Comparison of ENCODE assay signal across 10 cellular contexts in the genomic region with DNA sequence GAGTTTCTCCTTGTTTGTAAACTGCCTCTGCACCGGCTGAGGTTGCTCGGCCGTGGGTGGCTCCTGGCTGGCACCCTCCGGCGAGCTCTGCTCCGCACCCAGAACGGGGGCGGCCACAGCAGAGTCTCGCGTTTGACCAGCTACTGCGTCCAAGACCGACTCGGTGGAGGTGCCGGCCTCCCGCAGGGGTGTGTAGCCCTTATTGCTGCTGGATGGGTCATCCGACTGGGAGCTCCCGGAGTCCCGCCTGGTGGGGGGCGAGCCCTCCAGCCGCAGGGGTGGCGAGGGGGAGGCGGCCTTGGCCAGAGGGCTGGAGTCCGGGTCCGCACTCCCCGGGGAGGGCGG. TPM values are rescaled to one million over a fixed set of nuclear protein-coding genes. Genes with fewer than 3 reads are reported as not detected.
DNase-seq lines count a peak whose midpoint lies in the region; ATAC-seq, FAIRE-seq and TF ChIP-seq lines count a peak whose summit lies in the region.
"Had no signal": no experiment of that assay in that cellular context is flagged by ENCODE, and none has a peak within 500 bp of the region (broad histone marks: within the 10 kb centered on the region; RNA-seq: fewer than 3 reads in every experiment).

No MANE protein-coding gene starts in this region.

- H3K4me1 Mint-ChIP-seq in activated naive CD8-positive, alpha-beta T cell treated with anti-CD3 and anti-CD28 coated beads, Interleukin-2, amount 10 ng/mL, durations not matched to agents 7 days and 5 days = no peaks in the 10 kb centered on the region
- H3K4me1 Mint-ChIP-seq in activated naive CD8-positive, alpha-beta T cell treated with anti-CD3 and anti-CD28 coated beads for 36 hours = peaks cover 5% of the 10 kb centered on the region

- peaks cover 51% of the 10 kb centered on the region for H3K27me3 Mint-ChIP-seq in activated naive CD8-positive, alpha-beta T cell treated with anti-CD3 and anti-CD28 coated beads, Interleukin-2, amount 10 ng/mL, durations not matched to agents 7 days and 5 days
- peaks cover 60% of the 10 kb centered on the region for H3K27me3 Mint-ChIP-seq in activated naive CD8-positive, alpha-beta T cell treated with anti-CD3 and anti-CD28 coated beads for 36 hours

- intact Hi-C loops in kidney (cut with DNase I) = no loop called here
- intact Hi-C loops in vagina (cut with DNase I) = no loop called here

- POLR2A ChIA-PET in activated naive CD8-positive, alpha-beta T cell treated with anti-CD3 and anti-CD28 coated beads, Interleukin-2, amount 10 ng/mL, durations not matched to agents 7 days and 5 days (lab: Charles Lee) = no interaction called here

- peak overlapping the region in 1 of 2 donors; percentile 50 for H3K4me3 ChIP-seq in kidney (ENCODE audit: low read length in 2 of 2)
- peak overlapping the region; percentile 40 to 54 for H3K4me3 ChIP-seq in vagina
- no peak overlapping the region for H3K4me3 ChIP-seq in SJCRH30

- no peaks in the 10 kb centered on the region for H3K9me3 Mint-ChIP-seq in activated naive CD8-positive, alpha-beta T cell treated with anti-CD3 and anti-CD28 coated beads, Interleukin-2, amount 10 ng/mL, durations not matched to agents 7 days and 5 days
- no peaks in the 10 kb centered on the region for H3K9me3 Mint-ChIP-seq in activated naive CD8-positive, alpha-beta T cell treated with anti-CD3 and anti-CD28 coated beads for 36 hours
- H3K9me3 Mint-ChIP-seq: activated B cell treated with CpG ODN at 0.5 μM for 24 hours had no signal

- H3K9ac ChIP-seq in kidney (ENCODE audit: low read length in 2 of 2) = no peak overlapping the region

- peaks cover 5% of the 10 kb centered on the region for H3K27me3 ChIP-seq in vagina
- H3K27me3 ChIP-seq in SJCRH30 = no peaks in the 10 kb centered on the region

- no peaks in the 10 kb centered on the region for H3K36me3 Mint-ChIP-seq in activated naive CD8-positive, alpha-beta T cell treated with anti-CD3 and anti-CD28 coated beads, Interleukin-2, amount 10 ng/mL, durations not matched to agents 7 days and 5 days
- H3K36me3 Mint-ChIP-seq in activated naive CD8-positive, alpha-beta T cell treated with anti-CD3 and anti-CD28 coated beads for 36 hours = no peaks in the 10 kb centered on the region

- H3K9me3 ChIP-seq in kidney (ENCODE audit: control insufficient read depth in 1 of 2, low read length in 2 of 2) (no peaks in the 10 kb centered on the region), vagina (no peaks in the 10 kb centered on the region), SJCRH30 (replicated peaks) (no peaks in the 10 kb centered on the region)

- H3K4me1 ChIP-seq in kidney (ENCODE audit: control insufficient read depth in 1 of 2, insufficient read depth in 1 of 2, low read depth in 1 of 2, low read length in 2 of 2) (peaks cover 0 to 4% of the 10 kb centered on the region in 2 donors), vagina (peaks cover 8% of the 10 kb centered on the region), SJCRH30 (no peaks in the 10 kb centered on the region)

- no peak overlapping the region for H3K27ac Mint-ChIP-seq in activated naive CD8-positive, alpha-beta T cell treated with anti-CD3 and anti-CD28 coated beads, Interleukin-2, amount 10 ng/mL, durations not matched to agents 7 days and 5 days
- H3K27ac Mint-ChIP-seq in activated naive CD8-positive, alpha-beta T cell treated with anti-CD3 and anti-CD28 coated beads for 36 hours = no peak overlapping the region
- H3K27ac Mint-ChIP-seq: activated B cell treated with CpG ODN at 0.5 μM for 24 hours had no signal

- H3K27ac ChIP-seq in kidney (ENCODE audit: low read depth in 2 of 2, low read length in 2 of 2) = no peak overlapping the region
- H3K27ac ChIP-seq in vagina = no peak overlapping the region
- H3K27ac ChIP-seq in SJCRH30 = no peak overlapping the region

- FAIRE-seq in kidney (lab: Jason Lieb, UNC) = no peak
- FAIRE-seq: endothelial cell of umbilical vein had no signal

- TF ChIP-seq CTCF in kidney (IDR thresholded peaks at IDR 0.05; ENCODE audit: borderline replicate concordance, extremely low read depth, insufficient read depth) = no peak
- TF ChIP-seq CTCF in vagina (IDR thresholded peaks at IDR 0.05) = no peak

- ATAC-seq in activated naive CD8-positive, alpha-beta T cell treated with anti-CD3 and anti-CD28 coated beads, Interleukin-2, amount 10 ng/mL, durations not matched to agents 7 days and 5 days (ENCODE audit: low read depth) = no peak
- peak; percentile 32 for ATAC-seq in HG03571 (IDR thresholded peaks at IDR 0.05; ENCODE audit: unreplicated experiment)

- H3K4me3 Mint-ChIP-seq in activated naive CD8-positive, alpha-beta T cell treated with anti-CD3 and anti-CD28 coated beads, Interleukin-2, amount 10 ng/mL, durations not matched to agents 7 days and 5 days = no peak overlapping the region
- no peak overlapping the region for H3K4me3 Mint-ChIP-seq in activated naive CD8-positive, alpha-beta T cell treated with anti-CD3 and anti-CD28 coated beads for 36 hours
- H3K4me3 Mint-ChIP-seq: activated B cell treated with CpG ODN at 0.5 μM for 24 hours had no signal

- peak; percentile 28 for DNase-seq in activated naive CD8-positive, alpha-beta T cell treated with anti-CD3 and anti-CD28 coated beads, Interleukin-2, amount 10 ng/mL, durations not matched to agents 7 days and 5 days
- no peak for DNase-seq in activated naive CD8-positive, alpha-beta T cell treated with anti-CD3 and anti-CD28 coated beads for 36 hours
- DNase-seq in kidney (peak; percentile 72), vagina (ENCODE audit: extremely low spot score in 2 of 2) (no peak), SJCRH30 (no peak), AG20443 (ENCODE audit: low spot score) (no peak), NCI-H2081 (lab: John Stamatoyannopoulos, UW) (no peak)

- no peak for TF ChIP-seq POLR2A in vagina (IDR thresholded peaks at IDR 0.05)

- H3K36me3 ChIP-seq in kidney (ENCODE audit: control insufficient read depth in 1 of 2, insufficient read depth in 2 of 2, low read length in 2 of 2) = no peaks in the 10 kb centered on the region
- no peaks in the 10 kb centered on the region for H3K36me3 ChIP-seq in vagina
- no peaks in the 10 kb centered on the region for H3K36me3 ChIP-seq in SJCRH30

RNA-seq across cellular contexts. Expression of a gene that starts 5.1 kb away (rescaled TPM):
- total RNA-seq in activated naive CD8-positive, alpha-beta T cell treated with anti-CD3 and anti-CD28 coated beads, Interleukin-2, amount 10 ng/mL, durations not matched to agents 7 days and 5 days = not detected
- not detected for total RNA-seq in activated naive CD8-positive, alpha-beta T cell treated with anti-CD3 and anti-CD28 coated beads for 36 hours
- 0.31 TPM for total RNA-seq in kidney
- polyA plus RNA-seq in kidney (ENCODE audit: insufficient read depth, low read depth, low replicate concordance) = 2.1 TPM
- under 0.01 TPM for total RNA-seq in vagina
- not detected in 2 replicates for total RNA-seq in SJCRH30 (2014; rRNA removed; shearing (Covaris generic))
- total RNA-seq: activated B cell treated with CpG ODN at 0.5 μM for 24 hours had no signal
- polyA plus RNA-seq: endothelial cell of umbilical vein had no signal

Comparison
In these comparisons a context has a peak if more than half of its experiments do, and no peak if none do; other contexts are left out.
1. DNase-seq: peak in activated naive CD8-positive, alpha-beta T cell treated with anti-CD3 and anti-CD28 coated beads, Interleukin-2, amount 10 ng/mL, durations not matched to agents 7 days and 5 days (single experiment) and kidney (single experiment); none in activated naive CD8-positive, alpha-beta T cell treated with anti-CD3 and anti-CD28 coated beads for 36 hours (single experiment), vagina (0 of 2), SJCRH30 (0 of 2), AG20443 (single experiment) and NCI-H2081 (0 of 2).